ENCODE assay signal across 8 cellular contexts in genomic region chr3:127823590-127823857, GRCh38. TPM values are rescaled to one million over a fixed set of nuclear protein-coding genes. Genes with fewer than 3 reads are reported as not detected.
DNase-seq lines count a peak whose midpoint lies in the region; ATAC-seq and TF ChIP-seq lines count a peak whose summit lies in the region.

No MANE protein-coding gene starts in this region.

- H3K4me1 ChIP-seq in tibial nerve, result peaks cover 0 to 45% (median 14%) of the 10 kb centered on the region in 4 donors
- peaks cover 3% of the 10 kb centered on the region for H3K4me1 ChIP-seq in effector memory CD4-positive, alpha-beta T cell (ENCODE audit: control insufficient read depth, insufficient read depth, low read length, poor library complexity, severe bottlenecking)

- H3K27ac Mint-ChIP-seq in activated T-cell treated with anti-CD3 and anti-CD28 coated beads, Interleukin-2, amount 50 U/mL, for 24 hours, result no peak overlapping the region
- H3K27ac Mint-ChIP-seq in memory B cell, result peak overlapping the region; percentile 48

- no peak for TF ChIP-seq EP300 in tibial nerve (IDR thresholded peaks at IDR 0.05)

- peak overlapping the region; percentile 8 to 97 (median 79) for H3K4me3 ChIP-seq in tibial nerve
- no peak overlapping the region for H3K4me3 ChIP-seq in effector memory CD4-positive, alpha-beta T cell (ENCODE audit: insufficient read depth, low read depth, low read length, poor library complexity, severe bottlenecking)

- WGBS in tibial nerve, 2 donors, result 55 to 74% methylated on average over 3 of the region's 3 CpGs

- ATAC-seq in memory B cell (ENCODE audit: low read depth) (no peak), GM21529 (IDR thresholded peaks at IDR 0.05; ENCODE audit: unreplicated experiment) (no peak)

- peaks cover 0 to 11% (median 0%) of the 10 kb centered on the region in 3 donors for H3K36me3 ChIP-seq in tibial nerve
- H3K36me3 ChIP-seq in effector memory CD4-positive, alpha-beta T cell (ENCODE audit: control insufficient read depth, insufficient read depth, low read length), result no peaks in the 10 kb centered on the region

- peaks cover 0 to 10% (median 0%) of the 10 kb centered on the region in 4 donors for H3K9me3 ChIP-seq in tibial nerve
- H3K9me3 ChIP-seq in effector memory CD4-positive, alpha-beta T cell (ENCODE audit: control insufficient read depth, low read length), result no peaks in the 10 kb centered on the region

- no peaks in the 10 kb centered on the region for H3K36me3 Mint-ChIP-seq in activated T-cell treated with anti-CD3 and anti-CD28 coated beads, Interleukin-2, amount 50 U/mL, for 24 hours (ENCODE audit: low read depth)
- H3K36me3 Mint-ChIP-seq in memory B cell, result no peaks in the 10 kb centered on the region

- peaks cover 11% of the 10 kb centered on the region for H3K4me1 Mint-ChIP-seq in activated T-cell treated with anti-CD3 and anti-CD28 coated beads, Interleukin-2, amount 50 U/mL, for 24 hours (ENCODE audit: low read depth)
- H3K4me1 Mint-ChIP-seq in memory B cell, result peaks cover 16% of the 10 kb centered on the region

- H3K27me3 Mint-ChIP-seq in activated T-cell treated with anti-CD3 and anti-CD28 coated beads, Interleukin-2, amount 50 U/mL, for 24 hours, result peaks cover 68% of the 10 kb centered on the region
- peaks cover 15% of the 10 kb centered on the region for H3K27me3 Mint-ChIP-seq in memory B cell

- H3K4me3 Mint-ChIP-seq in activated T-cell treated with anti-CD3 and anti-CD28 coated beads, Interleukin-2, amount 50 U/mL, for 24 hours, result peak overlapping the region; percentile 46
- H3K4me3 Mint-ChIP-seq in memory B cell, result peak overlapping the region; percentile 79

- TF ChIP-seq CTCF in tibial nerve (IDR thresholded peaks at IDR 0.05), result no peak

- no peak for DNase-seq in activated T-cell treated with anti-CD3 and anti-CD28 coated beads, Interleukin-2, amount 50 U/mL, for 24 hours
- no peak for DNase-seq in activated T-cell treated with anti-CD3 and anti-CD28 coated beads, Interleukin-2, amount 50 U/mL, for 48 hours
- DNase-seq in memory B cell (ENCODE audit: low spot score in 2 of 2) (no peak), tibial nerve (ENCODE audit: low spot score in 2 of 2) (no peak)
- no peak for DNase-seq in stimulated activated CD4-positive, alpha-beta T cell treated with anti-CD3 and anti-CD28 coated beads, Interleukin-15, amount 100 ng/mL, for 24 hours
- no peak for DNase-seq in effector memory CD4-positive, alpha-beta T cell

- no peak for TF ChIP-seq POLR2A in tibial nerve (IDR thresholded peaks at IDR 0.05)

- H3K27ac ChIP-seq in angular gyrus (ENCODE audit: low read depth, low read length) (peak overlapping the region; percentile 15), tibial nerve (peak overlapping the region; percentile 13 to 93 (median 72))
- H3K27ac ChIP-seq in effector memory CD4-positive, alpha-beta T cell (ENCODE audit: insufficient read depth, low read length, poor library complexity, severe bottlenecking), result no peak overlapping the region

- no peaks in the 10 kb centered on the region for H3K9me3 Mint-ChIP-seq in activated T-cell treated with anti-CD3 and anti-CD28 coated beads, Interleukin-2, amount 50 U/mL, for 24 hours
- H3K9me3 Mint-ChIP-seq in memory B cell, result peaks cover 3% of the 10 kb centered on the region

- no peaks in the 10 kb centered on the region for H3K27me3 ChIP-seq in tibial nerve
- H3K27me3 ChIP-seq in effector memory CD4-positive, alpha-beta T cell (replicated peaks; ENCODE audit: control insufficient read depth, insufficient read depth, low read length, poor library complexity, severe bottlenecking), result peaks cover 15% of the 10 kb centered on the region

RNA-seq across cellular contexts. Expression of gene MGLL, which starts 1.2 kb away (rescaled TPM):
- total RNA-seq in tibial nerve, result 10 to 100 TPM; 67.5 to 96.6 (median 86.1) TPM
